Comparison of ENCODE assay signal across 32 cellular contexts in the genomic region with DNA sequence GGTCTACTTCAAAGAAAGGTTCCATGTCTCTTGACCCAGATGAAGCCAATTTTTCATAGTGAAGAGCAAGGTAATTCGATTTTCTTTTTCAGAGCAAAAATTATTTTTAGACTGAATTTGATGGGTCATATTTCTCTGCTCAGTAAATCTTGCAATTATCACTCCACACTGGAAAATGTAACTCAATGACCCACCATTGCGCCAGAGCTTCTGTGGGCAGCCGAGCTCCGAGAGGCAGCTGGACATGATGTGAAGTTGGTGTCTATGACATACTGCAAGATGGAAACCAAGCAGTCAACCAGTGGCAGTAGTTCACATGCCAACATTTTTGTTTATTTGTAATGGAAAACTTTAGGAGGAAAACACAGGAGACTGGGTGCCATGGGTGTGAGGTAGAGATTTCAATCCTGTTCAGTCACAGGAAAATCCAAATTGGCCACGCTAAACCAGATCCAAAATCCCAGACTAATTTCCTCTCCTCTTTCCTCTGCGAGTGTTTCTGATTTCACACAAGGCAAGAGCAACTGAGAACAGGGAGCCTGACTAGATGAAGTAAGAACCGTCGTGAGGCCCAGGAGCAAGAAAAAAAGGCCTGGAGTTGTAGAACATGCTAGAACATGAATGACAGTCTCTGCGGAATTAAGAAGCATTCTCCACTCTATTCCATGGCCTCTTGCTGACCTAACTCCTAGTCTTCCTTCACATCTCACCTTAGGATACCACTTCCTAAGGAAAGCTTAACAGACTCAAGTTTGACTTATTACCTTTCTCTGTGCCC. TPM values are rescaled to one million over a fixed set of nuclear protein-coding genes. Genes with fewer than 3 reads are reported as not detected.
DNase-seq lines count a peak whose midpoint lies in the region; ATAC-seq and TF ChIP-seq lines count a peak whose summit lies in the region.
"Had no signal": no experiment of that assay in that cellular context is flagged by ENCODE, and none has a peak within 500 bp of the region (broad histone marks: within the 10 kb centered on the region; RNA-seq: fewer than 3 reads in every experiment).

No MANE protein-coding gene starts in this region.

- H3K9me3 Mint-ChIP-seq in nephron, result no peaks in the 10 kb centered on the region
- H3K9me3 Mint-ChIP-seq in activated T-helper 1 cell treated with anti-CD3 and anti-CD28 coated beads, Interleukin-12 subunit alpha, Interleukin-12 subunit beta, Interleukin-2, Interleukin-4 antibody, amounts not matched to agents 30 ng/mL and 10 ng/mL and 1 ng/mL, durations not matched to agents 14 hours and 24 hours and 36 hours, result no peaks in the 10 kb centered on the region
- H3K9me3 Mint-ChIP-seq: activated T-cell treated with anti-CD3 and anti-CD28 coated beads, Interleukin-2, amount 50 U/mL, for 24 hours; CD4-positive, alpha-beta T cell; endodermal cell; H9 had no signal

- no peak for TF ChIP-seq CTCF in esophagus muscularis mucosa (IDR thresholded peaks at IDR 0.05)
- TF ChIP-seq CTCF in nephron (IDR thresholded peaks at IDR 0.05; ENCODE audit: unreplicated experiment in 3 of 3), result no peak
- TF ChIP-seq CTCF in thoracic aorta (IDR thresholded peaks at IDR 0.05), result no peak
- TF ChIP-seq CTCF in BE2C (IDR thresholded peaks at IDR 0.05; ENCODE audit: low read depth, low read length), result no peak

- no peak for ATAC-seq in thoracic aorta (ENCODE audit: insufficient number of reproducible peaks, low FRiP score, low read depth)
- ATAC-seq: A549, right lobe of liver, upper lobe of right lung had no signal

- no peak overlapping the region for H3K4me3 Mint-ChIP-seq in nephron
- H3K4me3 Mint-ChIP-seq in activated T-helper 1 cell treated with anti-CD3 and anti-CD28 coated beads, Interleukin-12 subunit alpha, Interleukin-12 subunit beta, Interleukin-2, Interleukin-4 antibody, amounts not matched to agents 30 ng/mL and 10 ng/mL and 1 ng/mL, durations not matched to agents 14 hours and 24 hours and 36 hours, result no peak overlapping the region
- H3K4me3 Mint-ChIP-seq: activated naive CD8-positive, alpha-beta T cell treated with anti-CD3 and anti-CD28 coated beads, Interleukin-2, amount 10 ng/mL, durations not matched to agents 7 days and 5 days; activated T-cell treated with anti-CD3 and anti-CD28 coated beads, Interleukin-2, amount 50 U/mL, for 24 hours; CD4-positive, alpha-beta T cell; endodermal cell; H9 had no signal

- H3K27me3 Mint-ChIP-seq in nephron (ENCODE audit: low read depth), result no peaks in the 10 kb centered on the region
- no peaks in the 10 kb centered on the region for H3K27me3 Mint-ChIP-seq in activated T-helper 1 cell treated with anti-CD3 and anti-CD28 coated beads, Interleukin-12 subunit alpha, Interleukin-12 subunit beta, Interleukin-2, Interleukin-4 antibody, amounts not matched to agents 30 ng/mL and 10 ng/mL and 1 ng/mL, durations not matched to agents 14 hours and 24 hours and 36 hours (ENCODE audit: insufficient read depth)
- H3K27me3 Mint-ChIP-seq: activated T-cell treated with anti-CD3 and anti-CD28 coated beads, Interleukin-2, amount 50 U/mL, for 24 hours; CD4-positive, alpha-beta T cell had no signal

- H3K36me3 ChIP-seq in esophagus muscularis mucosa, result peaks cover 4 to 15% (median 9%) of the 10 kb centered on the region in 4 donors
- H3K36me3 ChIP-seq in thoracic aorta, result no peaks in the 10 kb centered on the region
- no peaks in the 10 kb centered on the region for H3K36me3 ChIP-seq in BE2C
- H3K36me3 ChIP-seq: esophagus squamous epithelium, right lobe of liver, upper lobe of right lung had no signal

- TF ChIP-seq EP300 in esophagus muscularis mucosa (IDR thresholded peaks at IDR 0.05), result no peak

- H3K27me3 ChIP-seq in esophagus muscularis mucosa (no peaks in the 10 kb centered on the region), thoracic aorta (replicated peaks; ENCODE audit: insufficient read depth) (no peaks in the 10 kb centered on the region), BE2C (no peaks in the 10 kb centered on the region)
- H3K27me3 ChIP-seq: esophagus squamous epithelium, right lobe of liver, SJSA1, upper lobe of right lung had no signal

- no peaks in the 10 kb centered on the region for H3K9me3 ChIP-seq in esophagus muscularis mucosa
- H3K9me3 ChIP-seq in thoracic aorta, result no peaks in the 10 kb centered on the region
- no peaks in the 10 kb centered on the region for H3K9me3 ChIP-seq in BE2C
- H3K9me3 ChIP-seq: A549, esophagus squamous epithelium, right lobe of liver, SJSA1, upper lobe of right lung had no signal

- TF ChIP-seq POLR2A in esophagus muscularis mucosa (IDR thresholded peaks at IDR 0.05; ENCODE audit: low read depth), result no peak

- DNase-seq in SK-N-DZ (ENCODE audit: low spot score) (peak; percentile 8), esophagus muscularis mucosa (ENCODE audit: extremely low spot score) (no peak), thoracic aorta (ENCODE audit: low spot score) (no peak), BE2C (no peak)
- DNase-seq in activated T-helper 1 cell treated with anti-CD3 and anti-CD28 coated beads, Interleukin-12 subunit alpha, Interleukin-12 subunit beta, Interleukin-2, Interleukin-4 antibody, amounts not matched to agents 30 ng/mL and 10 ng/mL and 1 ng/mL, durations not matched to agents 14 hours and 24 hours and 36 hours (ENCODE audit: low spot score), result no peak
- DNase-seq in stimulated activated CD4-positive, alpha-beta T cell treated with anti-CD3 and anti-CD28 coated beads, Interleukin-1b, Interleukin-23, amount 100 ng/mL, for 48 hours, result no peak
- no peak for DNase-seq in activated CD4-positive, alpha-beta T cell treated with anti-CD3 and anti-CD28 coated beads for 1 hour
- DNase-seq: activated CD4-positive, CD25-positive, alpha-beta regulatory T cell; activated gamma-delta T cell treated with Interleukin-2 at 50 U/mL for 16 hours; activated naive CD8-positive, alpha-beta T cell treated with anti-CD3 and anti-CD28 coated beads, Interleukin-2, amount 10 ng/mL, durations not matched to agents 7 days and 5 days; activated T-cell treated with anti-CD3 and anti-CD28 coated beads, Interleukin-2, amount 50 U/mL, for 24 hours; AML-193; CD4-positive, alpha-beta T cell; dermis blood vessel endothelial cell; endodermal cell; esophagus squamous epithelium; H9; hippocampal formation; KG1; mammary epithelial cell; NCI-H1092 treated with DMSO at 0.1 percent for 48 hours; NCI-H187 treated with DMSO at 0.1 percent for 48 hours; NCI-H2171; NCI-H510A; right lobe of liver; RPMI8226; stimulated activated CD4-positive, alpha-beta T cell treated with anti-CD3 and anti-CD28 coated beads, Interleukin-4, amount 100 ng/mL, for 24 hours; upper lobe of right lung had no signal

- H3K4me3 ChIP-seq in esophagus muscularis mucosa (no peak overlapping the region), thoracic aorta (no peak overlapping the region), BE2C (ENCODE audit: low read depth, low read length) (no peak overlapping the region)
- H3K4me3 ChIP-seq: A549, esophagus squamous epithelium, right lobe of liver, SJSA1, upper lobe of right lung had no signal

- H3K27ac ChIP-seq in esophagus muscularis mucosa (replicated peaks in 1 of 4) (peak overlapping the region; percentile 35 to 63 (median 51)), thoracic aorta (peak overlapping the region; percentile 59 to 74)
- H3K27ac ChIP-seq: A549, esophagus squamous epithelium, HL-60, right lobe of liver, SJSA1, upper lobe of right lung had no signal

- H3K27ac Mint-ChIP-seq in nephron, result peak overlapping the region; percentile 48 to 76 (median 72)
- no peak overlapping the region for H3K27ac Mint-ChIP-seq in activated T-helper 1 cell treated with anti-CD3 and anti-CD28 coated beads, Interleukin-12 subunit alpha, Interleukin-12 subunit beta, Interleukin-2, Interleukin-4 antibody, amounts not matched to agents 30 ng/mL and 10 ng/mL and 1 ng/mL, durations not matched to agents 14 hours and 24 hours and 36 hours
- H3K27ac Mint-ChIP-seq: activated naive CD8-positive, alpha-beta T cell treated with anti-CD3 and anti-CD28 coated beads, Interleukin-2, amount 10 ng/mL, durations not matched to agents 7 days and 5 days; activated T-cell treated with anti-CD3 and anti-CD28 coated beads, Interleukin-2, amount 50 U/mL, for 24 hours; CD4-positive, alpha-beta T cell; endodermal cell had no signal

- H3K4me1 Mint-ChIP-seq in nephron, result peaks cover 33% of the 10 kb centered on the region
- H3K4me1 Mint-ChIP-seq in activated T-helper 1 cell treated with anti-CD3 and anti-CD28 coated beads, Interleukin-12 subunit alpha, Interleukin-12 subunit beta, Interleukin-2, Interleukin-4 antibody, amounts not matched to agents 30 ng/mL and 10 ng/mL and 1 ng/mL, durations not matched to agents 14 hours and 24 hours and 36 hours (ENCODE audit: low read depth), result no peaks in the 10 kb centered on the region
- H3K4me1 Mint-ChIP-seq: activated naive CD8-positive, alpha-beta T cell treated with anti-CD3 and anti-CD28 coated beads, Interleukin-2, amount 10 ng/mL, durations not matched to agents 7 days and 5 days; endodermal cell had no signal

- 91% methylated on average over 9 of the region's 9 CpGs for WGBS in esophagus muscularis mucosa

- intact Hi-C loops in esophagus muscularis mucosa (cut with DNase I), result no loop called here
- intact Hi-C loops in activated T-helper 1 cell treated with anti-CD3 and anti-CD28 coated beads, Interleukin-12 subunit alpha, Interleukin-12 subunit beta, Interleukin-2, Interleukin-4 antibody, amounts not matched to agents 30 ng/mL and 10 ng/mL and 1 ng/mL, durations not matched to agents 14 hours and 24 hours and 36 hours (cut with micrococcal nuclease), result no loop called here

- peaks cover 20% of the 10 kb centered on the region for H3K36me3 Mint-ChIP-seq in nephron (ENCODE audit: low read depth)
- H3K36me3 Mint-ChIP-seq in activated T-helper 1 cell treated with anti-CD3 and anti-CD28 coated beads, Interleukin-12 subunit alpha, Interleukin-12 subunit beta, Interleukin-2, Interleukin-4 antibody, amounts not matched to agents 30 ng/mL and 10 ng/mL and 1 ng/mL, durations not matched to agents 14 hours and 24 hours and 36 hours (ENCODE audit: low read depth), result no peaks in the 10 kb centered on the region
- H3K36me3 Mint-ChIP-seq: activated naive CD8-positive, alpha-beta T cell treated with anti-CD3 and anti-CD28 coated beads, Interleukin-2, amount 10 ng/mL, durations not matched to agents 7 days and 5 days had no signal

- H3K4me1 ChIP-seq in esophagus muscularis mucosa (peaks cover 39 to 90% (median 73%) of the 10 kb centered on the region in 4 donors), thoracic aorta (ENCODE audit: control insufficient read depth in 1 of 2, low read depth in 2 of 2) (peaks cover 38 to 92% of the 10 kb centered on the region in 2 donors), BE2C (no peaks in the 10 kb centered on the region)
- H3K4me1 ChIP-seq: A549, right lobe of liver had no signal

RNA-seq across cellular contexts. Expression of a gene that starts 39.3 kb away (rescaled TPM):
- 16.3 and 19.1 TPM in 2 replicates for polyA plus RNA-seq in SK-N-DZ (2014; cell fraction: cytosol; rRNA removed)
- polyA plus RNA-seq in SK-N-DZ (2014; cell fraction: nucleus; rRNA removed), result 19.3 and 21.5 TPM in 2 replicates
- total RNA-seq in esophagus muscularis mucosa (1,000 to 10,000 TPM; 2,057 to 3,140 (median 2,687) TPM), thoracic aorta (1,000 to 10,000 TPM in 1 of 2 donors, 100 to 1,000 TPM in 1; 912 to 1,038 TPM)
- 2.3 and 3.3 TPM in 2 replicates for total RNA-seq in activated T-helper 1 cell treated with anti-CD3 and anti-CD28 coated beads, Interleukin-12 subunit alpha, Interleukin-12 subunit beta, Interleukin-2, Interleukin-4 antibody, amounts not matched to agents 30 ng/mL and 10 ng/mL and 1 ng/mL, durations not matched to agents 14 hours and 24 hours and 36 hours
- polyA plus RNA-seq in BE2C (2012; ENCODE audit: insufficient read depth, insufficient read length, low read depth), result 43.9 TPM
- total RNA-seq: activated naive CD8-positive, alpha-beta T cell treated with anti-CD3 and anti-CD28 coated beads, Interleukin-2, amount 10 ng/mL, durations not matched to agents 7 days and 5 days had no signal

Comparison
In these comparisons a context has a peak if more than half of its experiments do, and no peak if none do; other contexts are left out.
1. RNA of a gene that starts 39.3 kb away (total RNA-seq): 2,057 to 3,140 TPM in esophagus muscularis mucosa and 912 to 1,038 TPM in thoracic aorta; 2.3 to 3.3 TPM in activated T-helper 1 cell treated with anti-CD3 and anti-CD28 coated beads, Interleukin-12 subunit alpha, Interleukin-12 subunit beta, Interleukin-2, Interleukin-4 antibody, amounts not matched to agents 30 ng/mL and 10 ng/mL and 1 ng/mL, durations not matched to agents 14 hours and 24 hours and 36 hours; every median in the first group is over 100 times any median in the second.